Comparison of ENCODE assay signal across 2 cellular contexts in genomic region chr4:7902826-7903225, GRCh38.
TF ChIP-seq lines count a peak whose summit lies in the region.

No MANE protein-coding gene starts in this region.

TF ChIP-seq in SK-N-SH, 30 proteins besides CTCF, POLR2A, EP300 and RAD21 (continued from another document):
- no peak for TF ChIP-seq NRF1 (IDR thresholded peaks at IDR 0.05; ENCODE audit: low read depth, low read length)
TF ChIP-seq in SK-N-SH: peak in this region for 1.

TF ChIP-seq in endothelial cell of umbilical vein, 7 proteins besides CTCF, POLR2A, EP300 and RAD21 (continued from another document):
- TF ChIP-seq JUN (IDR thresholded peaks at IDR 0.05; ENCODE audit: borderline replicate concordance, insufficient read depth, insufficient read length, low read depth) (no peak), MAX (IDR thresholded peaks at IDR 0.05; ENCODE audit: insufficient read depth, insufficient read length) (no peak), POLR2AphosphoS5 (IDR thresholded peaks at IDR 0.05; ENCODE audit: insufficient read depth, low read depth, low read length) (no peak), EZH2 (IDR thresholded peaks at IDR 0.05; ENCODE audit: borderline replicate concordance, low read depth, low read length, severe bottlenecking) (no peak), FOS (IDR thresholded peaks at IDR 0.05; ENCODE audit: borderline replicate concordance, insufficient read depth, low read length) (no peak)
